Comparison of ENCODE assay signal across 1 cellular context in genomic region chr2:41500895-41501294, GRCh38.
TF ChIP-seq lines count a peak whose summit lies in the region.

No MANE protein-coding gene starts in this region.

TF ChIP-seq in GM23338, 12 proteins besides CTCF, POLR2A, EP300 and RAD21 (continued from another document):
- TF ChIP-seq ZNF462 (CRISPR knock-in tag; IDR thresholded peaks at IDR 0.05) (no peak), STAT1 (IDR thresholded peaks at IDR 0.05; ENCODE audit: unreplicated experiment) (no peak), ZNF114 (CRISPR knock-in tag; IDR thresholded peaks at IDR 0.05) (no peak), POLR2AphosphoS5 (IDR thresholded peaks at IDR 0.05; ENCODE audit: low read depth) (no peak), ZNF331 (CRISPR knock-in tag; IDR thresholded peaks at IDR 0.05; ENCODE audit: low read depth) (no peak), JUNB (IDR thresholded peaks at IDR 0.05; ENCODE audit: unreplicated experiment) (no peak), NANOG (IDR thresholded peaks at IDR 0.05; ENCODE audit: borderline replicate concordance) (no peak), EZH2 (IDR thresholded peaks at IDR 0.05; ENCODE audit: low read depth, unreplicated experiment) (no peak), CREB1 (CRISPR knock-in tag; IDR thresholded peaks at IDR 0.05; ENCODE audit: low read depth) (no peak), EZH2phosphoT487 (IDR thresholded peaks at IDR 0.05; ENCODE audit: unreplicated experiment) (no peak)
- TF ChIP-seq, protein P1, sequence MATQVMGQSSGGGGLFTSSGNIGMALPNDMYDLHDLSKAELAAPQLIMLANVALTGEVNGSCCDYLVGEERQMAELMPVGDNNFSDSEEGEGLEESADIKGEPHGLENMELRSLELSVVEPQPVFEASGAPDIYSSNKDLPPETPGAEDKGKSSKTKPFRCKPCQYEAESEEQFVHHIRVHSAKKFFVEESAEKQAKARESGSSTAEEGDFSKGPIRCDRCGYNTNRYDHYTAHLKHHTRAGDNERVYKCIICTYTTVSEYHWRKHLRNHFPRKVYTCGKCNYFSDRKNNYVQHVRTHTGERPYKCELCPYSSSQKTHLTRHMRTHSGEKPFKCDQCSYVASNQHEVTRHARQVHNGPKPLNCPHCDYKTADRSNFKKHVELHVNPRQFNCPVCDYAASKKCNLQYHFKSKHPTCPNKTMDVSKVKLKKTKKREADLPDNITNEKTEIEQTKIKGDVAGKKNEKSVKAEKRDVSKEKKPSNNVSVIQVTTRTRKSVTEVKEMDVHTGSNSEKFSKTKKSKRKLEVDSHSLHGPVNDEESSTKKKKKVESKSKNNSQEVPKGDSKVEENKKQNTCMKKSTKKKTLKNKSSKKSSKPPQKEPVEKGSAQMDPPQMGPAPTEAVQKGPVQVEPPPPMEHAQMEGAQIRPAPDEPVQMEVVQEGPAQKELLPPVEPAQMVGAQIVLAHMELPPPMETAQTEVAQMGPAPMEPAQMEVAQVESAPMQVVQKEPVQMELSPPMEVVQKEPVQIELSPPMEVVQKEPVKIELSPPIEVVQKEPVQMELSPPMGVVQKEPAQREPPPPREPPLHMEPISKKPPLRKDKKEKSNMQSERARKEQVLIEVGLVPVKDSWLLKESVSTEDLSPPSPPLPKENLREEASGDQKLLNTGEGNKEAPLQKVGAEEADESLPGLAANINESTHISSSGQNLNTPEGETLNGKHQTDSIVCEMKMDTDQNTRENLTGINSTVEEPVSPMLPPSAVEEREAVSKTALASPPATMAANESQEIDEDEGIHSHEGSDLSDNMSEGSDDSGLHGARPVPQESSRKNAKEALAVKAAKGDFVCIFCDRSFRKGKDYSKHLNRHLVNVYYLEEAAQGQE (IDR thresholded peaks at IDR 0.05; ENCODE audit: unreplicated experiment): no peak
